In genomic region chrX:49106930-49107329, GRCh38 we compare ENCODE assay signal across 8 cellular contexts. TPM values are rescaled to one million over a fixed set of nuclear protein-coding genes. Genes with fewer than 3 reads are reported as not detected.
DNase-seq lines count a peak whose midpoint lies in the region; FAIRE-seq and TF ChIP-seq lines count a peak whose summit lies in the region.

No MANE protein-coding gene starts in this region.

- in situ Hi-C loops in astrocyte of the cerebellum (cut with HindIII; ENCODE audit: low sequenced_read_pairs) (no loop called here), GM13976 (cut with MboI; ENCODE audit: low sequenced_read_pairs, unreplicated experiment) (no loop called here)

- H3K27me3 ChIP-seq in keratinocyte (ENCODE audit: control insufficient read depth, extremely low read depth, insufficient read depth, low read length): no peaks in the 10 kb centered on the region

- H3K4me1 ChIP-seq in keratinocyte (ENCODE audit: control insufficient read depth, extremely low read depth, insufficient read depth, low read length): no peaks in the 10 kb centered on the region

- dilution Hi-C loops in keratinocyte (cut with MboI; ENCODE audit: extremely low pct_ligation_motif_present, low sequenced_read_pairs): no loop called here

- H3K9me1 ChIP-seq in keratinocyte (ENCODE audit: control insufficient read depth, extremely low read depth, insufficient read depth, low read length): no peaks in the 10 kb centered on the region

- H3K4me2 ChIP-seq in keratinocyte (ENCODE audit: control insufficient read depth, extremely low read depth, insufficient read depth, low read depth, low read length): no peak overlapping the region

- H3K9me3 ChIP-seq in keratinocyte (ENCODE audit: control insufficient read depth, low read depth, low read length): peaks cover 2% of the 10 kb centered on the region

- no peak overlapping the region for H2AFZ ChIP-seq in keratinocyte (ENCODE audit: control insufficient read depth, low read length)

- peak; percentile 52 for TF ChIP-seq CTCF in astrocyte of the cerebellum (IDR thresholded peaks at IDR 0.05; ENCODE audit: low read depth, low read length, missing control alignments)
- peak; percentile 56 to 66 (median 58) for TF ChIP-seq CTCF in keratinocyte (optimal IDR thresholded peaks at IDR 0.05 in 1 of 3, IDR thresholded peaks at IDR 0.05 in 1 of 3, conservative IDR thresholded peaks at IDR 0.05 in 1 of 3; ENCODE audit: extremely low read depth in 1 of 3, insufficient read depth in 2 of 3, low read length in 3 of 3)
- TF ChIP-seq CTCF in GM13976 (IDR thresholded peaks at IDR 0.05; ENCODE audit: borderline replicate concordance, control extremely low read depth, extremely low read depth, insufficient read depth, missing control alignments): no peak

- no peaks in the 10 kb centered on the region for H3K79me2 ChIP-seq in keratinocyte (ENCODE audit: control insufficient read depth, insufficient read depth, low read length)

- no peaks in the 10 kb centered on the region for H4K20me1 ChIP-seq in keratinocyte (ENCODE audit: control insufficient read depth, extremely low read depth, insufficient read depth, low read length)

- peak; percentile 69 for FAIRE-seq in keratinocyte (lab: Jason Lieb, UNC)

- DNase-seq in Daoy (ENCODE audit: low read depth) (peak; percentile 30), HuH-7.5 (ENCODE audit: low spot score) (peak; percentile 35), astrocyte of the cerebellum (ENCODE audit: low read depth) (no peak), keratinocyte (ENCODE audit: low read depth, low spot score) (no peak), NOMO-1 treated with dmso at 0.1 percent for 144 hours (lab: John Stamatoyannopoulos, UW; ENCODE audit: unreplicated experiment) (no peak), GM13976 (ENCODE audit: low spot score) (no peak), LoVo (ENCODE audit: low spot score) (no peak), NOMO-1 (lab: John Stamatoyannopoulos, UW; ENCODE audit: unreplicated experiment in 2 of 2) (no peak)

- H3K9ac ChIP-seq in keratinocyte (ENCODE audit: control insufficient read depth, extremely low read depth, insufficient read depth, low read length): no peak overlapping the region

- H3K36me3 ChIP-seq in keratinocyte (ENCODE audit: control insufficient read depth in 2 of 2, extremely low read depth in 1 of 2, insufficient read depth in 2 of 2, low read length in 2 of 2): no peaks in the 10 kb centered on the region

- H3K4me3 ChIP-seq in astrocyte of the cerebellum (ENCODE audit: low read depth, low read length): no peak overlapping the region
- H3K4me3 ChIP-seq in keratinocyte (ENCODE audit: control insufficient read depth in 2 of 3, extremely low read depth in 1 of 3, insufficient read depth in 2 of 3, low read depth in 1 of 3, low read length in 3 of 3): no peak overlapping the region

- H3K27ac ChIP-seq in keratinocyte (ENCODE audit: control insufficient read depth, insufficient read depth, low read length): no peak overlapping the region

RNA-seq across cellular contexts. Expression of gene GPKOW, which starts 16.6 kb away (rescaled TPM):
- 24.5 and 28.2 TPM in 2 replicates for total RNA-seq in Daoy (2014; rRNA removed; shearing (Covaris generic))
- 17.8 to 18.4 TPM (median 17.9 TPM) in 3 replicates for polyA plus RNA-seq in keratinocyte
- 17.7 TPM for polyA plus RNA-seq in keratinocyte (2011; ENCODE audit: low read depth)
- polyA plus RNA-seq in keratinocyte (2011; cell fraction: cytosol; rRNA removed): 12.7 and 16.9 TPM in 2 replicates
- 19.0 and 21.3 TPM in 2 replicates for polyA plus RNA-seq in keratinocyte (2011; cell fraction: nucleus; rRNA removed)
- 14.6 and 17.7 TPM in 2 replicates for polyA plus RNA-seq in keratinocyte (2012; ENCODE audit: low replicate concordance)
- 8.8 to 9.6 TPM (median 9.0 TPM) in 3 replicates for polyA minus RNA-seq in keratinocyte
- 14.2 TPM for polyA minus RNA-seq in keratinocyte (2011; cell fraction: cytosol; rRNA and poly(A)+ RNA removed)
- polyA minus RNA-seq in keratinocyte (2011; cell fraction: nucleus; rRNA and poly(A)+ RNA removed): 6.5 and 7.5 TPM in 2 replicates

RNA-seq across cellular contexts. Expression of gene WDR45, which starts 27.2 kb away (rescaled TPM):
- 20.3 and 41.1 TPM in 2 replicates for total RNA-seq in Daoy (2014; rRNA removed; shearing (Covaris generic))
- polyA plus RNA-seq in keratinocyte: 43.1 to 76.4 TPM (median 50.5 TPM) in 3 replicates
- 64.9 TPM for polyA plus RNA-seq in keratinocyte (2011; ENCODE audit: low read depth)
- polyA plus RNA-seq in keratinocyte (2011; cell fraction: cytosol; rRNA removed): 52.2 and 61.5 TPM in 2 replicates
- 162 and 177 TPM in 2 replicates for polyA plus RNA-seq in keratinocyte (2011; cell fraction: nucleus; rRNA removed)
- polyA plus RNA-seq in keratinocyte (2012; ENCODE audit: low replicate concordance): 34.0 and 81.6 TPM in 2 replicates
- 52.9 to 73.5 TPM (median 57.4 TPM) in 3 replicates for polyA minus RNA-seq in keratinocyte
- 36.6 TPM for polyA minus RNA-seq in keratinocyte (2011; cell fraction: cytosol; rRNA and poly(A)+ RNA removed)
- 33.1 and 34.4 TPM in 2 replicates for polyA minus RNA-seq in keratinocyte (2011; cell fraction: nucleus; rRNA and poly(A)+ RNA removed)

RNA-seq across cellular contexts. Expression of gene PRAF2, which starts 33.1 kb away (rescaled TPM):
- 3.4 and 3.5 TPM in 2 replicates for total RNA-seq in Daoy (2014; rRNA removed; shearing (Covaris generic))
- 4.0 to 9.8 TPM (median 6.9 TPM) in 3 replicates for polyA plus RNA-seq in keratinocyte
- polyA plus RNA-seq in keratinocyte (2011; ENCODE audit: low read depth): 5.1 TPM
- polyA plus RNA-seq in keratinocyte (2011; cell fraction: cytosol; rRNA removed): 11.9 and 16.5 TPM in 2 replicates
- polyA plus RNA-seq in keratinocyte (2011; cell fraction: nucleus; rRNA removed): 8.0 and 11.0 TPM in 2 replicates
- polyA plus RNA-seq in keratinocyte (2012; ENCODE audit: low replicate concordance): 16.1 and 21.4 TPM in 2 replicates
- polyA minus RNA-seq in keratinocyte: 5.9 to 21.2 TPM (median 7.1 TPM) in 3 replicates
- 18.4 TPM for polyA minus RNA-seq in keratinocyte (2011; cell fraction: cytosol; rRNA and poly(A)+ RNA removed)
- 4.6 and 5.0 TPM in 2 replicates for polyA minus RNA-seq in keratinocyte (2011; cell fraction: nucleus; rRNA and poly(A)+ RNA removed)

RNA-seq across cellular contexts. Expression of gene CCDC120, which starts 48.1 kb away (rescaled TPM):
- 0.09 and 0.46 TPM in 2 replicates for total RNA-seq in Daoy (2014; rRNA removed; shearing (Covaris generic))
- 4.9 to 10.5 TPM (median 8.1 TPM) in 3 replicates for polyA plus RNA-seq in keratinocyte
- 2.6 TPM for polyA plus RNA-seq in keratinocyte (2011; ENCODE audit: low read depth)
- 7.1 and 8.6 TPM in 2 replicates for polyA plus RNA-seq in keratinocyte (2011; cell fraction: cytosol; rRNA removed)
- 34.3 and 43.7 TPM in 2 replicates for polyA plus RNA-seq in keratinocyte (2011; cell fraction: nucleus; rRNA removed)
- 11.3 and 14.2 TPM in 2 replicates for polyA plus RNA-seq in keratinocyte (2012; ENCODE audit: low replicate concordance)
- 5.4 to 18.6 TPM (median 7.9 TPM) in 3 replicates for polyA minus RNA-seq in keratinocyte
- polyA minus RNA-seq in keratinocyte (2011; cell fraction: cytosol; rRNA and poly(A)+ RNA removed): 8.6 TPM
- 10.4 and 10.9 TPM in 2 replicates for polyA minus RNA-seq in keratinocyte (2011; cell fraction: nucleus; rRNA and poly(A)+ RNA removed)

RNA-seq across cellular contexts. Expression of gene MAGIX, which starts 55.6 kb away (rescaled TPM):
- 0.12 and 2.5 TPM in 2 replicates for total RNA-seq in Daoy (2014; rRNA removed; shearing (Covaris generic))
- 0.51 to 0.62 TPM (median 0.59 TPM) in 3 replicates for polyA plus RNA-seq in keratinocyte
- polyA plus RNA-seq in keratinocyte (2011; ENCODE audit: low read depth): 0.46 TPM
- polyA plus RNA-seq in keratinocyte (2011; cell fraction: cytosol; rRNA removed): 0.29 and 0.77 TPM in 2 replicates
- polyA plus RNA-seq in keratinocyte (2011; cell fraction: nucleus; rRNA removed): 0.53 and 0.69 TPM in 2 replicates
- 0.47 and 0.83 TPM in 2 replicates for polyA plus RNA-seq in keratinocyte (2012; ENCODE audit: low replicate concordance)
- polyA minus RNA-seq in keratinocyte: 0.20 to 0.40 TPM (median 0.22 TPM) in 3 replicates
- polyA minus RNA-seq in keratinocyte (2011; cell fraction: cytosol; rRNA and poly(A)+ RNA removed): not detected
- 0.21 and 0.70 TPM in 2 replicates for polyA minus RNA-seq in keratinocyte (2011; cell fraction: nucleus; rRNA and poly(A)+ RNA removed)

Comparison
In these comparisons a context has a peak if more than half of its experiments do, and no peak if none do; other contexts are left out.
1. DNase-seq: peak in Daoy (single experiment) and HuH-7.5 (single experiment); none in astrocyte of the cerebellum (single experiment), keratinocyte (single experiment), NOMO-1 treated with dmso at 0.1 percent for 144 hours (single experiment), GM13976 (single experiment), LoVo (single experiment) and NOMO-1 (0 of 2).